In the genomic region with DNA sequence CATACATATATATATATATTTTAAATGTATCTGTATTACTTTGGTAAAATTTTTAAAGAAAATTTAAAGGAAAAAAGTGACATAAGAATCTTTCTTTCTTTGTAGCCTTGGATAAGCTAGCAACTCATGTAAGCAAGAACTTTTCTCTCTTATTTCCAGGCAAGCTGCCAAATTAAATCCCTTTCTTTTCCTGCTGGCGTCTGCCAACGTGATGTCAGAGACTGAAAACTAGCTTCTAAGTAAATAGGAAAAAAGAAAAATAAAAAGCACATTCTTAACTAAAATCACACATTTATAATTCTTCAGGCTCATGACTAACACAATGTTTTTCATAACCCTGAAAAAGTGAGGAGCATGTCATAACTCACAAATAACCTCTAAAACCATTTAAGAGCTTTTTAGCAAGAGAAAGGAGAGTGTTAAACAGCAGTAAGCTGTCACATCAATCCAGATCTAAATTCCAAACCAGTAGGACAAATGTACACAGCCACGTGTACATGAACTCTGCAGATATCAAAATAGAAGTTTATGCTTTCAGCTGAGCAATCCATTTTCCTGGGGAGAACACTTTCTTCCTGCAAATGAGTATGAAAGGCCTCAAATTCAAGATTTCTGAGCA, we compare ENCODE assay signal across 9 cellular contexts.
A peak's percentile ranks its signal among the peaks of the same experiment; 100 is the strongest.
DNase-seq lines count a peak whose midpoint lies in the region; ATAC-seq and TF ChIP-seq lines count a peak whose summit lies in the region.
"Had no signal": no experiment of that assay in that cellular context is flagged by ENCODE, and none has a peak within 500 bp of the region (broad histone marks: within the 10 kb centered on the region; RNA-seq: fewer than 3 reads in every experiment).

No MANE protein-coding gene starts in this region.

- WGBS in ovary, 3 donors = 0 to 1% (median 1%) methylated on average over 3 of the region's 3 CpGs

- H3K27me3 ChIP-seq in BJ (ENCODE audit: control insufficient read depth, insufficient read depth, low read length) (no peaks in the 10 kb centered on the region), ovary (no peaks in the 10 kb centered on the region)
- H3K27me3 ChIP-seq: neutrophil had no signal

- H3K4me3 ChIP-seq in BJ (ENCODE audit: low read depth, low read length) (no peak overlapping the region), ovary (no peak overlapping the region)

- no peak for TF ChIP-seq POLR2A in ovary (IDR thresholded peaks at IDR 0.05)

- CTCF ChIA-PET in BJ (lab: Yijun Ruan, JAX) = interaction anchor here (0.8 to 1.4 kb wide), 4 partner anchors 10 to 123 kb away, joined by 3 to 6 read pairs (median 4); no protein-coding TSS in a partner anchor

- H3K4me1 ChIP-seq in ovary (ENCODE audit: insufficient read depth) = peaks cover 20% of the 10 kb centered on the region

- no peak for ATAC-seq in HG03565 (IDR thresholded peaks at IDR 0.05; ENCODE audit: unreplicated experiment)
- ATAC-seq in HG02981 (IDR thresholded peaks at IDR 0.05; ENCODE audit: unreplicated experiment) = no peak
- ATAC-seq in GM21786 (IDR thresholded peaks at IDR 0.05; ENCODE audit: unreplicated experiment) = no peak

- DNase-seq in BJ (ENCODE audit: low read depth) = peak; percentile 60
- DNase-seq in NCI-H82 treated with DMSO at 0.1 percent for 48 hours (lab: John Stamatoyannopoulos, UW; ENCODE audit: unreplicated experiment) = peak; percentile 23
- peak; percentile 96 for DNase-seq in fibroblast of peridontal ligament (ENCODE audit: extremely low read depth)
- peak; percentile 60 to 81 (median 69) for DNase-seq in ovary
- DNase-seq in T1000 (lab: John Stamatoyannopoulos, UW) = no peak

- H3K9me3 ChIP-seq in ovary = no peaks in the 10 kb centered on the region
- H3K9me3 ChIP-seq: neutrophil had no signal

- peak overlapping the region; percentile 53 to 76 for H3K27ac ChIP-seq in ovary
- H3K27ac ChIP-seq: neutrophil had no signal

- POLR2A ChIA-PET in BJ (lab: Charles Lee) = interaction anchor here (0.7 kb wide), 1 partner anchor 97 kb away, joined by 3 read pairs; no protein-coding TSS in a partner anchor

- TF ChIP-seq EP300 in ovary (IDR thresholded peaks at IDR 0.05) = no peak

- intact Hi-C loops in ovary (cut with DNase I) = loop anchor here in 1 of 4 donors (10.0 kb wide), 1 partner anchor 115 kb away; the partner anchor contains the start of gene SIAH1

- no peaks in the 10 kb centered on the region for H3K36me3 ChIP-seq in BJ (ENCODE audit: control insufficient read depth, insufficient read depth, low read length)
- no peaks in the 10 kb centered on the region for H3K36me3 ChIP-seq in ovary
- H3K36me3 ChIP-seq: neutrophil had no signal

- TF ChIP-seq CTCF in BJ (IDR thresholded peaks at IDR 0.05; ENCODE audit: insufficient read depth, low read depth, low read length) = no peak
- TF ChIP-seq CTCF in ovary (IDR thresholded peaks at IDR 0.05) = no peak
